ENCODE assay signal across 1 cellular context in genomic region chr1:233614743-233615521, GRCh38.
TF ChIP-seq lines count a peak whose summit lies in the region.

No MANE protein-coding gene starts in this region.

TF ChIP-seq in GM12878, 131 proteins besides CTCF, POLR2A, EP300 and RAD21 (continued from another document):
- TF ChIP-seq, protein P1, sequence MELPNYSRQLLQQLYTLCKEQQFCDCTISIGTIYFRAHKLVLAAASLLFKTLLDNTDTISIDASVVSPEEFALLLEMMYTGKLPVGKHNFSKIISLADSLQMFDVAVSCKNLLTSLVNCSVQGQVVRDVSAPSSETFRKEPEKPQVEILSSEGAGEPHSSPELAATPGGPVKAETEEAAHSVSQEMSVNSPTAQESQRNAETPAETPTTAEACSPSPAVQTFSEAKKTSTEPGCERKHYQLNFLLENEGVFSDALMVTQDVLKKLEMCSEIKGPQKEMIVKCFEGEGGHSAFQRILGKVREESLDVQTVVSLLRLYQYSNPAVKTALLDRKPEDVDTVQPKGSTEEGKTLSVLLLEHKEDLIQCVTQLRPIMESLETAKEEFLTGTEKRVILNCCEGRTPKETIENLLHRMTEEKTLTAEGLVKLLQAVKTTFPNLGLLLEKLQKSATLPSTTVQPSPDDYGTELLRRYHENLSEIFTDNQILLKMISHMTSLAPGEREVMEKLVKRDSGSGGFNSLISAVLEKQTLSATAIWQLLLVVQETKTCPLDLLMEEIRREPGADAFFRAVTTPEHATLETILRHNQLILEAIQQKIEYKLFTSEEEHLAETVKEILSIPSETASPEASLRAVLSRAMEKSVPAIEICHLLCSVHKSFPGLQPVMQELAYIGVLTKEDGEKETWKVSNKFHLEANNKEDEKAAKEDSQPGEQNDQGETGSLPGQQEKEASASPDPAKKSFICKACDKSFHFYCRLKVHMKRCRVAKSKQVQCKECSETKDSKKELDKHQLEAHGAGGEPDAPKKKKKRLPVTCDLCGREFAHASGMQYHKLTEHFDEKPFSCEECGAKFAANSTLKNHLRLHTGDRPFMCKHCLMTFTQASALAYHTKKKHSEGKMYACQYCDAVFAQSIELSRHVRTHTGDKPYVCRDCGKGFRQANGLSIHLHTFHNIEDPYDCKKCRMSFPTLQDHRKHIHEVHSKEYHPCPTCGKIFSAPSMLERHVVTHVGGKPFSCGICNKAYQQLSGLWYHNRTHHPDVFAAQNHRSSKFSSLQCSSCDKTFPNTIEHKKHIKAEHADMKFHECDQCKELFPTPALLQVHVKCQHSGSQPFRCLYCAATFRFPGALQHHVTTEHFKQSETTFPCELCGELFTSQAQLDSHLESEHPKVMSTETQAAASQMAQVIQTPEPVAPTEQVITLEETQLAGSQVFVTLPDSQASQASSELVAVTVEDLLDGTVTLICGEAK (IDR thresholded peaks at IDR 0.05; ENCODE audit: borderline replicate concordance), result peak; percentile 13; the same call in 1 of the 2 replicates
- TF ChIP-seq E4F1 (IDR thresholded peaks at IDR 0.05; ENCODE audit: borderline replicate concordance, partially characterized antibody), result no peak
- no peak for TF ChIP-seq BCLAF1 (IDR thresholded peaks at IDR 0.05)
- TF ChIP-seq TBL1XR1 (IDR thresholded peaks at IDR 0.05; ENCODE audit: low read depth, low read length), result no peak
